8 cellular contexts compared by ENCODE assay signal in genomic region chr19:32691952-32692726, GRCh38. TPM values are rescaled to one million over a fixed set of nuclear protein-coding genes. Genes with fewer than 3 reads are reported as not detected.
A peak's percentile ranks its signal among the peaks of the same experiment; 100 is the strongest.
DNase-seq lines count a peak whose midpoint lies in the region; ATAC-seq, FAIRE-seq and TF ChIP-seq lines count a peak whose summit lies in the region.

No MANE protein-coding gene starts in this region.

- intact Hi-C loops in upper lobe of right lung (cut with DNase I): no loop called here

- peaks cover 42% of the 10 kb centered on the region for H3K4me1 Mint-ChIP-seq in nephron progenitor cell

- 0 out of 2 replicates have a peak, but pooled peaks cover 3% of the 10 kb centered on the region for H3K4me1 ChIP-seq in BE2C
- H3K4me1 ChIP-seq in OCI-LY1 (ENCODE audit: insufficient read depth, low read length, severe bottlenecking): peaks cover 47% of the 10 kb centered on the region
- peaks cover 54% of the 10 kb centered on the region for H3K4me1 ChIP-seq in upper lobe of right lung

- H3K36me3 Mint-ChIP-seq in nephron progenitor cell (ENCODE audit: low read depth): peaks cover 43% of the 10 kb centered on the region

- H3K4me2 ChIP-seq in OCI-LY1 (ENCODE audit: low read length): peak overlapping the region; percentile 89

- no peaks in the 10 kb centered on the region; the same call in 1 of the 2 replicates for H3F3A ChIP-seq in OCI-LY1 (ENCODE audit: insufficient read depth, low read length)

- H3K27me3 Mint-ChIP-seq in nephron progenitor cell (ENCODE audit: low read depth, poor library complexity): peaks cover 8% of the 10 kb centered on the region

- no peak for TF ChIP-seq CTCF in BE2C (IDR thresholded peaks at IDR 0.05; ENCODE audit: low read depth, low read length)
- TF ChIP-seq CTCF in OCI-LY1 (IDR thresholded peaks at IDR 0.05; ENCODE audit: low read length): no peak
- no peak for TF ChIP-seq CTCF in nephron progenitor cell (IDR thresholded peaks at IDR 0.05)
- no peak for TF ChIP-seq CTCF in upper lobe of right lung (IDR thresholded peaks at IDR 0.05)

- peaks cover 19% of the 10 kb centered on the region for H3K9me3 Mint-ChIP-seq in nephron progenitor cell

- H3K36me3 ChIP-seq in BE2C (peaks cover 4% of the 10 kb centered on the region; the same call in 1 of the 2 replicates), OCI-LY1 (ENCODE audit: insufficient read depth, low read length) (peaks cover 40% of the 10 kb centered on the region), upper lobe of right lung (no peaks in the 10 kb centered on the region)

- ATAC-seq in GM18873 (IDR thresholded peaks at IDR 0.05; ENCODE audit: low FRiP score, unreplicated experiment) (peak; percentile 31), HG03064 (IDR thresholded peaks at IDR 0.05; ENCODE audit: low read depth, unreplicated experiment) (peak; percentile 62), upper lobe of right lung (peak; percentile 90)

- peak overlapping the region; percentile 65 for H3K27ac ChIP-seq in OCI-LY1 (ENCODE audit: low read depth, low read length, poor library complexity, severe bottlenecking)
- peak overlapping the region; percentile 88 for H3K27ac ChIP-seq in upper lobe of right lung

- H3K27me3 ChIP-seq in BE2C (no peaks in the 10 kb centered on the region), OCI-LY1 (ENCODE audit: insufficient read depth, low read length) (no peaks in the 10 kb centered on the region), upper lobe of right lung (no peaks in the 10 kb centered on the region)

- no peaks in the 10 kb centered on the region for H4K20me1 ChIP-seq in OCI-LY1 (ENCODE audit: insufficient read depth, low read length)

- FAIRE-seq in frontal cortex (lab: Jason Lieb, UNC): no peak

- H3K9ac ChIP-seq in OCI-LY1 (ENCODE audit: low read length): peak overlapping the region; percentile 88

- peak overlapping the region; percentile 86 for H3K4me3 Mint-ChIP-seq in nephron progenitor cell

- H3K79me2 ChIP-seq in OCI-LY1 (ENCODE audit: insufficient read depth, low read length): peaks cover 15% of the 10 kb centered on the region

- DNase-seq in BE2C (no peak), frontal cortex (ENCODE audit: low spot score in 2 of 2) (peak; percentile 55 to 65), nephron progenitor cell (peak; percentile 70), upper lobe of right lung (peak; percentile 89)
- peak; percentile 63 for DNase-seq in activated naive CD4-positive, alpha-beta T cell treated with Interleukin-2 at 50 U/mL for 16 hours

- no peaks in the 10 kb centered on the region for H3K9me2 ChIP-seq in OCI-LY1 (ENCODE audit: low read depth, low read length)

- H3K27ac Mint-ChIP-seq in nephron progenitor cell: no peak overlapping the region

- H2AFZ ChIP-seq in OCI-LY1 (ENCODE audit: low read length): no peak overlapping the region

- H3K4me3 ChIP-seq in BE2C (ENCODE audit: low read depth, low read length) (peak overlapping the region; percentile 61), OCI-LY1 (ENCODE audit: low read depth, low read length, poor library complexity, severe bottlenecking) (peak overlapping the region; percentile 72), upper lobe of right lung (peak overlapping the region; percentile 78)

- H3K9me3 ChIP-seq in BE2C: peaks cover 5% of the 10 kb centered on the region
- no peaks in the 10 kb centered on the region for H3K9me3 ChIP-seq in OCI-LY1 (ENCODE audit: low read length)
- no peaks in the 10 kb centered on the region for H3K9me3 ChIP-seq in upper lobe of right lung

RNA-seq across cellular contexts. Expression of gene NUDT19, which starts 0.5 kb away (rescaled TPM):
- polyA plus RNA-seq in BE2C (2012; ENCODE audit: insufficient read depth, insufficient read length, low read depth): 11.2 TPM
- total RNA-seq in frontal cortex: 7.3 TPM
- total RNA-seq in upper lobe of right lung: 14.2 TPM

RNA-seq across cellular contexts. Expression of gene RGS9BP, which starts 16.5 kb away (rescaled TPM):
- polyA plus RNA-seq in BE2C (2012; ENCODE audit: insufficient read depth, insufficient read length, low read depth): 0.15 TPM
- 0.41 TPM for total RNA-seq in frontal cortex
- total RNA-seq in upper lobe of right lung: 2.0 TPM

RNA-seq across cellular contexts. Expression of gene ANKRD27, which starts 17.2 kb away (rescaled TPM):
- polyA plus RNA-seq in BE2C (2012; ENCODE audit: insufficient read depth, insufficient read length, low read depth): 15.1 TPM
- total RNA-seq in frontal cortex (34.2 TPM), upper lobe of right lung (35.6 TPM)

RNA-seq across cellular contexts. Expression of gene TDRD12, which starts 27.4 kb away (rescaled TPM):
- polyA plus RNA-seq in BE2C (2012; ENCODE audit: insufficient read depth, insufficient read length, low read depth): 0.52 TPM
- total RNA-seq in frontal cortex: 1.2 TPM
- total RNA-seq in upper lobe of right lung: not detected

Comparison
In these comparisons a context has a peak if more than half of its experiments do, and no peak if none do; other contexts are left out.
1. ATAC-seq: peak in every context shown above with its lines; median percentile 90 in upper lobe of right lung; 62 in HG03064; 31 in GM18873.